In the genomic region with DNA sequence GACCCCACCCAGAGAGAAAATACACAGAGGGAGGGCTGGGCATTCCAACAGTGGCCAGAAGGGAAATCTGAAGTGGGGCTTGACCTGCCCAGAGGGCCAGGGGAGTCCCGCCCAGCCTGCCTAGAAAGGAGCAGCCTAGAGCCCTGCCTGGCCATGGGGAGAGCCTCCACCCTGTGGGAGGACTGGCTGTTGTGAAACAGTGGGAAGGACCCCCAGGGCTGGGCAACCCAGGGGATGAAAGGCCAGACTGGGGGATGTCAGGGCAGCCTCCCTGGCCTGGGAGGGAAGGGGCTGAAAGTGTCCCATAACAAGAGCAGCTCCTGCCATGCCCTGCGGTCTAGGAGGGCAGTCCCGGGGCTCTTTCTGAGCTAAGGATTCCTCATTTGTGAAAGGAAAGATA, we compare ENCODE assay signal across 21 cellular contexts.
A peak's percentile ranks its signal among the peaks of the same experiment; 100 is the strongest.
DNase-seq lines count a peak whose midpoint lies in the region; ATAC-seq and TF ChIP-seq lines count a peak whose summit lies in the region.
"Had no signal": no experiment of that assay in that cellular context is flagged by ENCODE, and none has a peak within 500 bp of the region (broad histone marks: within the 10 kb centered on the region; RNA-seq: fewer than 3 reads in every experiment).

No MANE protein-coding gene starts in this region.

- H3K27me3 Mint-ChIP-seq in activated naive CD4-positive, alpha-beta T cell treated with anti-CD3 and anti-CD28 coated beads, Interleukin-2, amount 50 U/mL, for 24 hours, result no peaks in the 10 kb centered on the region
- no peaks in the 10 kb centered on the region for H3K27me3 Mint-ChIP-seq in T-helper 17 cell
- H3K27me3 Mint-ChIP-seq: activated B cell treated with CpG ODN at 0.5 μM for 24 hours, brain had no signal

- no peak overlapping the region for H3K4me3 ChIP-seq in left lung
- H3K4me3 ChIP-seq in parathyroid adenoma (ENCODE audit: low read depth, low read length), result no peak overlapping the region
- H3K4me3 ChIP-seq: right lobe of liver, SJSA1 had no signal

- H3K36me3 ChIP-seq in left lung, result no peaks in the 10 kb centered on the region
- H3K36me3 ChIP-seq in parathyroid adenoma (ENCODE audit: control insufficient read depth, insufficient read depth, low read length), result no peaks in the 10 kb centered on the region
- H3K36me3 ChIP-seq: right lobe of liver, SJSA1 had no signal

- no peaks in the 10 kb centered on the region for H3K9me3 Mint-ChIP-seq in activated naive CD4-positive, alpha-beta T cell treated with anti-CD3 and anti-CD28 coated beads, Interleukin-2, amount 50 U/mL, for 24 hours
- H3K9me3 Mint-ChIP-seq in stimulated activated effector memory CD8-positive, alpha-beta T cell treated with anti-CD3 and anti-CD28 coated beads, Interleukin-12 subunit alpha, Interleukin-12 subunit beta, amount 100 ng/mL, for 72 hours, result no peaks in the 10 kb centered on the region
- H3K9me3 Mint-ChIP-seq: activated B cell treated with CpG ODN at 0.5 μM for 24 hours; activated CD4-positive, alpha-beta memory T cell treated with anti-CD3 and anti-CD28 coated beads, Interleukin-2, amount 10 ng/mL, durations not matched to agents 7 days and 5 days; activated naive CD4-positive, alpha-beta T cell treated with anti-CD3 and anti-CD28 coated beads, Interleukin-2, amount 10 ng/mL, durations not matched to agents 7 days and 5 days; stimulated activated naive CD8-positive, alpha-beta T cell treated with anti-CD3 and anti-CD28 coated beads, Interleukin-15, Interleukin-2, amounts not matched to agents 100 ng/mL and 50 ng/mL, for 24 hours; T-helper 2 cell treated with Interferon-gamma antibody and Interleukin-4, amounts not matched to agents 5 μg/mL and 100 μg/mL, for 36 hours had no signal

- H3K4me1 ChIP-seq in left lung (peaks cover 33 to 81% of the 10 kb centered on the region in 2 donors), parathyroid adenoma (peaks cover 40% of the 10 kb centered on the region)

- no peak overlapping the region for H3K4me3 Mint-ChIP-seq in activated naive CD4-positive, alpha-beta T cell treated with anti-CD3 and anti-CD28 coated beads, Interleukin-2, amount 50 U/mL, for 24 hours
- no peak overlapping the region for H3K4me3 Mint-ChIP-seq in T-helper 17 cell
- H3K4me3 Mint-ChIP-seq in stimulated activated effector memory CD8-positive, alpha-beta T cell treated with anti-CD3 and anti-CD28 coated beads, Interleukin-12 subunit alpha, Interleukin-12 subunit beta, amount 100 ng/mL, for 72 hours, result no peak overlapping the region
- H3K4me3 Mint-ChIP-seq: activated CD4-positive, alpha-beta memory T cell treated with anti-CD3 and anti-CD28 coated beads, Interleukin-2, amount 10 ng/mL, durations not matched to agents 7 days and 5 days; activated naive CD4-positive, alpha-beta T cell treated with anti-CD3 and anti-CD28 coated beads, Interleukin-2, amount 10 ng/mL, durations not matched to agents 7 days and 5 days; activated T-cell treated with anti-CD3 and anti-CD28 coated beads, Interleukin-2, amount 50 U/mL, for 24 hours; stimulated activated naive CD8-positive, alpha-beta T cell treated with anti-CD3 and anti-CD28 coated beads, Interleukin-15, Interleukin-2, amounts not matched to agents 100 ng/mL and 50 ng/mL, for 24 hours had no signal

- no peaks in the 10 kb centered on the region for H3K9me3 ChIP-seq in T-helper 17 cell (ENCODE audit: control insufficient read depth, low read length, poor library complexity, severe bottlenecking)
- no peaks in the 10 kb centered on the region for H3K9me3 ChIP-seq in left lung
- H3K9me3 ChIP-seq in parathyroid adenoma (ENCODE audit: control insufficient read depth, low read length), result no peaks in the 10 kb centered on the region
- H3K9me3 ChIP-seq: right lobe of liver, SJSA1 had no signal

- no peak overlapping the region for H2AFZ ChIP-seq in parathyroid adenoma

- H3K27ac Mint-ChIP-seq in activated naive CD4-positive, alpha-beta T cell treated with anti-CD3 and anti-CD28 coated beads, Interleukin-2, amount 50 U/mL, for 24 hours, result peak overlapping the region; percentile 9
- peak overlapping the region; percentile 19 for H3K27ac Mint-ChIP-seq in T-helper 17 cell
- H3K27ac Mint-ChIP-seq in stimulated activated effector memory CD8-positive, alpha-beta T cell treated with anti-CD3 and anti-CD28 coated beads, Interleukin-12 subunit alpha, Interleukin-12 subunit beta, amount 100 ng/mL, for 72 hours, result no peak overlapping the region
- H3K27ac Mint-ChIP-seq: activated CD4-positive, alpha-beta memory T cell treated with anti-CD3 and anti-CD28 coated beads, Interleukin-2, amount 10 ng/mL, durations not matched to agents 7 days and 5 days; activated T-cell treated with anti-CD3 and anti-CD28 coated beads, Interleukin-2, amount 50 U/mL, for 24 hours; stimulated activated naive CD8-positive, alpha-beta T cell treated with anti-CD3 and anti-CD28 coated beads, Interleukin-15, Interleukin-2, amounts not matched to agents 100 ng/mL and 50 ng/mL, for 24 hours had no signal

- no peak overlapping the region for H3K4me2 ChIP-seq in parathyroid adenoma (ENCODE audit: low read length)

- intact Hi-C loops in left lung (cut with DNase I), result no loop called here

- peaks cover 20% of the 10 kb centered on the region for H3K4me1 Mint-ChIP-seq in activated naive CD4-positive, alpha-beta T cell treated with anti-CD3 and anti-CD28 coated beads, Interleukin-2, amount 50 U/mL, for 24 hours
- H3K4me1 Mint-ChIP-seq in T-helper 17 cell, result peaks cover 24% of the 10 kb centered on the region
- H3K4me1 Mint-ChIP-seq in stimulated activated effector memory CD8-positive, alpha-beta T cell treated with anti-CD3 and anti-CD28 coated beads, Interleukin-12 subunit alpha, Interleukin-12 subunit beta, amount 100 ng/mL, for 72 hours, result peaks cover 49% of the 10 kb centered on the region

- H3K36me3 Mint-ChIP-seq in activated naive CD4-positive, alpha-beta T cell treated with anti-CD3 and anti-CD28 coated beads, Interleukin-2, amount 50 U/mL, for 24 hours, result no peaks in the 10 kb centered on the region
- no peaks in the 10 kb centered on the region for H3K36me3 Mint-ChIP-seq in T-helper 17 cell (ENCODE audit: low read depth)
- H3K36me3 Mint-ChIP-seq in stimulated activated effector memory CD8-positive, alpha-beta T cell treated with anti-CD3 and anti-CD28 coated beads, Interleukin-12 subunit alpha, Interleukin-12 subunit beta, amount 100 ng/mL, for 72 hours, result no peaks in the 10 kb centered on the region
- H3K36me3 Mint-ChIP-seq: brain had no signal

- no peaks in the 10 kb centered on the region for H3K79me2 ChIP-seq in parathyroid adenoma

- ATAC-seq in T-helper 17 cell (no peak), left lung (peak; percentile 4)
- ATAC-seq in stimulated activated effector memory CD8-positive, alpha-beta T cell treated with anti-CD3 and anti-CD28 coated beads, Interleukin-12 subunit alpha, Interleukin-12 subunit beta, amount 100 ng/mL, for 72 hours, result no peak
- ATAC-seq: right lobe of liver had no signal

- no peak for DNase-seq in activated naive CD4-positive, alpha-beta T cell treated with Interleukin-2 at 50 U/mL for 16 hours
- no peak for DNase-seq in T-helper 17 cell
- DNase-seq in left lung, result no peak
- DNase-seq in stimulated activated effector memory CD8-positive, alpha-beta T cell treated with anti-CD3 and anti-CD28 coated beads, Interleukin-12 subunit alpha, Interleukin-12 subunit beta, amount 100 ng/mL, for 72 hours (ENCODE audit: low spot score in 2 of 2), result no peak
- no peak for DNase-seq in NCI-H1417 treated with DMSO at 0.1 percent for 48 hours (lab: John Stamatoyannopoulos, UW)
- DNase-seq in COLO668 (lab: John Stamatoyannopoulos, UW; ENCODE audit: unreplicated experiment), result no peak
- DNase-seq: activated B cell treated with CpG ODN at 0.5 μM for 24 hours; activated CD4-positive, alpha-beta memory T cell treated with anti-CD3 and anti-CD28 coated beads, Interleukin-2, amount 10 ng/mL, durations not matched to agents 7 days and 5 days; activated naive CD4-positive, alpha-beta T cell treated with anti-CD3 and anti-CD28 coated beads, Interleukin-2, amount 10 ng/mL, durations not matched to agents 7 days and 5 days; activated T-cell treated with anti-CD3 and anti-CD28 coated beads, Interleukin-2, amount 50 U/mL, for 24 hours; NCI-H2107; NCI-H526 treated with DMSO at 0.1 percent for 48 hours; occipital lobe; right lobe of liver had no signal

- H3K9ac ChIP-seq in parathyroid adenoma, result no peak overlapping the region

- peak overlapping the region in 1 of 2 donors; percentile 73 for H3K27ac ChIP-seq in left lung
- H3K27ac ChIP-seq in parathyroid adenoma, result peak overlapping the region; percentile 34
- H3K27ac ChIP-seq: epithelial cell of prostate, right lobe of liver had no signal

- H3K27me3 ChIP-seq in left lung (no peaks in the 10 kb centered on the region), parathyroid adenoma (ENCODE audit: control insufficient read depth, insufficient read depth, low read length) (no peaks in the 10 kb centered on the region)
- H3K27me3 ChIP-seq: right lobe of liver, SJSA1 had no signal

- TF ChIP-seq CTCF in left lung (IDR thresholded peaks at IDR 0.05) (no peak), parathyroid adenoma (IDR thresholded peaks at IDR 0.05) (no peak)
